ENCODE assay signal across 18 cellular contexts in the genomic region with DNA sequence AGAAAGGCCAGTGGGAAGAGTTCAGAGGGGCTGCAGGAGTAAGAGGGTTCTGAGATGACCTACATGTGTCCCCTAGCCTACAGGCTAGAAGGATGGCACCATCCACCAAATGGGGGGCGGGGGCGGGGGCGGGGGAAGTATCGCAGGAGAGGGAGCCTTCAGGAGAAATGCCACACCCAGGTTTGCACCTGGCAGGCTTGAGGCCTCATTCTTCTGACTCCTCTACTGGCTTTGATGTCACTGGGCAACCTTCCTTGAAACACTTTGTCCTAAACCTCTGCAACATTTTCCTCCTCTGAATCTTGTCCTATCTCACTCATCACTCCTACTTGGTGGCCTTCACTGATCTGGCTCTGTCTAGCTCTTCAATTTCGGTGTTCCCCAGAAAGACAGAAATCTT. TPM values are rescaled to one million over a fixed set of nuclear protein-coding genes. Genes with fewer than 3 reads are reported as not detected.
DNase-seq lines count a peak whose midpoint lies in the region; ATAC-seq, FAIRE-seq and TF ChIP-seq lines count a peak whose summit lies in the region.
"Had no signal": no experiment of that assay in that cellular context is flagged by ENCODE, and none has a peak within 500 bp of the region (broad histone marks: within the 10 kb centered on the region; RNA-seq: fewer than 3 reads in every experiment).

No MANE protein-coding gene starts in this region.

- H3K4me1 Mint-ChIP-seq in activated CD8-positive, alpha-beta T cell treated with anti-CD3 and anti-CD28 coated beads, Interleukin-2, amount 10 ng/mL, durations not matched to agents 7 days and 5 days (ENCODE audit: low read depth), result peaks cover 28% of the 10 kb centered on the region
- peaks cover 53% of the 10 kb centered on the region for H3K4me1 Mint-ChIP-seq in activated CD8-positive, alpha-beta T cell treated with anti-CD3 and anti-CD28 coated beads for 36 hours (ENCODE audit: low read depth)

- H3K27ac Mint-ChIP-seq in activated CD8-positive, alpha-beta T cell treated with anti-CD3 and anti-CD28 coated beads, Interleukin-2, amount 10 ng/mL, durations not matched to agents 7 days and 5 days, result peak overlapping the region; percentile 40
- H3K27ac Mint-ChIP-seq in activated CD8-positive, alpha-beta T cell treated with anti-CD3 and anti-CD28 coated beads for 36 hours, result no peak overlapping the region

- H3K36me3 Mint-ChIP-seq in activated CD8-positive, alpha-beta T cell treated with anti-CD3 and anti-CD28 coated beads, Interleukin-2, amount 10 ng/mL, durations not matched to agents 7 days and 5 days (ENCODE audit: low read depth), result peaks cover 26% of the 10 kb centered on the region
- H3K36me3 Mint-ChIP-seq in activated CD8-positive, alpha-beta T cell treated with anti-CD3 and anti-CD28 coated beads for 36 hours (ENCODE audit: low read depth), result peaks cover 27% of the 10 kb centered on the region

- peak; percentile 85 for FAIRE-seq in GM19239 (lab: Jason Lieb, UNC)
- FAIRE-seq: G401.6, GM12891, HTR-8/SVneo had no signal

- WGBS in sigmoid colon, 2 donors, result 60 to 89% methylated on average over 5 of the region's 5 CpGs

- H3K4me3 ChIP-seq in ascending aorta, result no peak overlapping the region
- no peak overlapping the region for H3K4me3 ChIP-seq in sigmoid colon
- H3K4me3 ChIP-seq: GM23248 had no signal

- peaks cover 9% of the 10 kb centered on the region for H3K9me3 Mint-ChIP-seq in activated CD8-positive, alpha-beta T cell treated with anti-CD3 and anti-CD28 coated beads, Interleukin-2, amount 10 ng/mL, durations not matched to agents 7 days and 5 days (ENCODE audit: insufficient read depth)
- H3K9me3 Mint-ChIP-seq in activated CD8-positive, alpha-beta T cell treated with anti-CD3 and anti-CD28 coated beads for 36 hours, result peaks cover 14% of the 10 kb centered on the region
- H3K9me3 Mint-ChIP-seq: CD4-positive, CD25-positive, alpha-beta regulatory T cell had no signal

- TF ChIP-seq CTCF in activated CD8-positive, alpha-beta T cell treated with anti-CD3 and anti-CD28 coated beads for 36 hours (IDR thresholded peaks at IDR 0.05), result no peak
- TF ChIP-seq CTCF in ascending aorta (IDR thresholded peaks at IDR 0.05), result no peak
- TF ChIP-seq CTCF in sigmoid colon (IDR thresholded peaks at IDR 0.05), result no peak

- peaks cover 0 to 2% of the 10 kb centered on the region in 2 donors for H3K4me1 ChIP-seq in ascending aorta
- H3K4me1 ChIP-seq in sigmoid colon, result peaks cover 0 to 45% (median 32%) of the 10 kb centered on the region in 4 donors

- no peaks in the 10 kb centered on the region for H3K27me3 Mint-ChIP-seq in activated CD8-positive, alpha-beta T cell treated with anti-CD3 and anti-CD28 coated beads, Interleukin-2, amount 10 ng/mL, durations not matched to agents 7 days and 5 days (ENCODE audit: low read depth)
- no peaks in the 10 kb centered on the region for H3K27me3 Mint-ChIP-seq in activated CD8-positive, alpha-beta T cell treated with anti-CD3 and anti-CD28 coated beads for 36 hours
- H3K27me3 Mint-ChIP-seq: CD4-positive, CD25-positive, alpha-beta regulatory T cell had no signal

- H3K27ac ChIP-seq in ascending aorta (peak overlapping the region; percentile 70 to 76), sigmoid colon (peak overlapping the region in 3 of 4 donors; percentile 56 to 65 (median 63))
- H3K27ac ChIP-seq: GM23248 had no signal

- CTCF ChIA-PET in activated CD8-positive, alpha-beta T cell treated with anti-CD3 and anti-CD28 coated beads, Interleukin-2, amount 10 ng/mL, durations not matched to agents 7 days and 5 days (lab: Charles Lee), result no interaction called here
- CTCF ChIA-PET in activated CD8-positive, alpha-beta T cell treated with anti-CD3 and anti-CD28 coated beads for 36 hours (lab: Charles Lee), result no interaction called here

- no peak for TF ChIP-seq POLR2A in sigmoid colon (IDR thresholded peaks at IDR 0.05)

- H3K9me3 ChIP-seq in ascending aorta (no peaks in the 10 kb centered on the region), sigmoid colon (no peaks in the 10 kb centered on the region)

- POLR2A ChIA-PET in activated CD8-positive, alpha-beta T cell treated with anti-CD3 and anti-CD28 coated beads, Interleukin-2, amount 10 ng/mL, durations not matched to agents 7 days and 5 days (lab: Charles Lee), result no interaction called here
- POLR2A ChIA-PET in activated CD8-positive, alpha-beta T cell treated with anti-CD3 and anti-CD28 coated beads for 36 hours (lab: Charles Lee), result no interaction called here

- no peak for TF ChIP-seq EP300 in sigmoid colon (IDR thresholded peaks at IDR 0.05)

- DNase-seq in activated CD8-positive, alpha-beta T cell treated with anti-CD3 and anti-CD28 coated beads, Interleukin-2, amount 10 ng/mL, durations not matched to agents 7 days and 5 days, result no peak
- no peak for DNase-seq in activated CD8-positive, alpha-beta T cell treated with anti-CD3 and anti-CD28 coated beads for 36 hours
- DNase-seq in GM19239 (ENCODE audit: insufficient read length, low spot score) (no peak), ascending aorta (ENCODE audit: low spot score in 2 of 2) (no peak), sigmoid colon (no peak), cortex of kidney (lab: John Stamatoyannopoulos, UW) (no peak)
- DNase-seq: CD4-positive, CD25-positive, alpha-beta regulatory T cell; DMS79; GM23248; NCI-H1048; NCI-H1694; NCI-H446 treated with DMSO at 0.1 percent for 48 hours had no signal

- no peak overlapping the region for H3K4me3 Mint-ChIP-seq in activated CD8-positive, alpha-beta T cell treated with anti-CD3 and anti-CD28 coated beads, Interleukin-2, amount 10 ng/mL, durations not matched to agents 7 days and 5 days
- H3K4me3 Mint-ChIP-seq in activated CD8-positive, alpha-beta T cell treated with anti-CD3 and anti-CD28 coated beads for 36 hours, result no peak overlapping the region

- no peak for ATAC-seq in activated CD8-positive, alpha-beta T cell treated with anti-CD3 and anti-CD28 coated beads, Interleukin-2, amount 10 ng/mL, durations not matched to agents 7 days and 5 days
- no peak for ATAC-seq in activated CD8-positive, alpha-beta T cell treated with anti-CD3 and anti-CD28 coated beads for 36 hours
- ATAC-seq in HG03135 (IDR thresholded peaks at IDR 0.05; ENCODE audit: unreplicated experiment), result no peak
- no peak for ATAC-seq in HG03521 (IDR thresholded peaks at IDR 0.05; ENCODE audit: unreplicated experiment)
- ATAC-seq: Panc1 had no signal

- H3K27me3 ChIP-seq in ascending aorta (no peaks in the 10 kb centered on the region), sigmoid colon (no peaks in the 10 kb centered on the region)

- intact Hi-C loops in activated CD8-positive, alpha-beta T cell treated with anti-CD3 and anti-CD28 coated beads for 36 hours (cut with micrococcal nuclease), result no loop called here
- intact Hi-C loops in ascending aorta (cut with DNase I) (loop anchor here (10.0 kb wide), 1 partner anchor 520 kb away; a partner anchor contains a TSS), sigmoid colon (cut with DNase I) (no loop called here)

- H3K36me3 ChIP-seq in ascending aorta, result no peaks in the 10 kb centered on the region
- H3K36me3 ChIP-seq in sigmoid colon, result no peaks in the 10 kb centered on the region

RNA-seq across cellular contexts. Expression of a gene that starts 24.0 kb away (rescaled TPM):
- total RNA-seq in activated CD8-positive, alpha-beta T cell treated with anti-CD3 and anti-CD28 coated beads, Interleukin-2, amount 10 ng/mL, durations not matched to agents 7 days and 5 days, result 10 to 100 TPM; 19.7 to 19.8 TPM
- total RNA-seq in activated CD8-positive, alpha-beta T cell treated with anti-CD3 and anti-CD28 coated beads for 36 hours, result 10 to 100 TPM; 11.9 to 12.6 TPM
- 83.4 TPM for total RNA-seq in ascending aorta
- total RNA-seq in sigmoid colon, result 10 to 100 TPM; 55.8 to 62.6 (median 59.5) TPM
- 10 to 100 TPM in 1 of 3 donors, 1 to 10 TPM in 2; 4.8 to 20.0 (median 4.9) TPM for polyA plus RNA-seq in sigmoid colon
